In the genomic region with DNA sequence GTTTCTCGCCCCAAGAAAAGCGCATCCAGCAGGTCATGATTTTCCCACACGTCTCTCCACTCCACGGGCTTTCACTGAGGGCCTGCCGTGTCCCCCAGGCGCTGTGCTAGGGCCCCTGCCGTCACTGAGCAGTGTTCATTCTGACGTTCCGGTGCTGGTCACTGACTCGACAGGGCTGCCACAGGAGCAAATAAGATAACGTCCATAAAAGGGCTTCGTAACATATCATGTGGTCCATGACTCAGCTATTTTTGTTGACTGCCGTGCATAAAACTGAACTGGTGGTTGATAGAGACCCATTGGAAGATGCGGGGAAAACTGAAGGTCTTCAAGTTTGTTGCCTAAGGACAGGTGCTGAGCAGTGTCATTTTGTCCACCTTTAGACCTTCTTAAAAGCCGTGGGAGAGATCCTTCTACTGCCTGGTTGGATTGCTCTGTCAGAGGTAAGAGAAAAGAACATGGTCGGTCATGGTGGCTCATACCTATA, we compare ENCODE assay signal across 15 cellular contexts. TPM values are rescaled to one million over a fixed set of nuclear protein-coding genes. Genes with fewer than 3 reads are reported as not detected.
DNase-seq lines count a peak whose midpoint lies in the region; ATAC-seq and TF ChIP-seq lines count a peak whose summit lies in the region.
"Had no signal": no experiment of that assay in that cellular context is flagged by ENCODE, and none has a peak within 500 bp of the region (broad histone marks: within the 10 kb centered on the region; RNA-seq: fewer than 3 reads in every experiment).

No MANE protein-coding gene starts in this region.

- no TSS peak for BruUV-seq in PC-9 (replicated peaks; lab: Mats Ljungman, UMichigan)

- intact Hi-C loops in left ventricle myocardium inferior (cut with micrococcal nuclease), result no loop called here
- intact Hi-C loops in left cardiac atrium (cut with DNase I), result no loop called here
- intact Hi-C loops in PC-9 (cut with micrococcal nuclease; ENCODE audit: unreplicated experiment), result no loop called here
- intact Hi-C loops in lower lobe of right lung (cut with DNase I), result no loop called here

- CTCF ChIA-PET in PC-9 (lab: Charles Lee), result no interaction called here

- H3K4me2 ChIP-seq in PC-9, result 0 out of 2 replicates have a peak overlapping the region, but pooled peaks have one; percentile 16
- H3K4me2 ChIP-seq: SK-N-SH had no signal

- H3K27me3 ChIP-seq in left ventricle myocardium inferior (ENCODE audit: low read depth) (no peaks in the 10 kb centered on the region), PC-9 (ENCODE audit: insufficient read depth, low read depth) (peaks cover 67% of the 10 kb centered on the region), lower lobe of right lung (ENCODE audit: low read depth) (no peaks in the 10 kb centered on the region)

- H2AFZ ChIP-seq in PC-9, result no peak overlapping the region

- peaks cover 2% of the 10 kb centered on the region for H3K36me3 Mint-ChIP-seq in chondrocyte (ENCODE audit: low read depth)

- H3K27ac Mint-ChIP-seq in chondrocyte (ENCODE audit: unreplicated experiment), result no peak overlapping the region

- H3K9me3 Mint-ChIP-seq in chondrocyte (ENCODE audit: low read depth), result no peaks in the 10 kb centered on the region

- no peaks in the 10 kb centered on the region for H3K27me3 Mint-ChIP-seq in chondrocyte (ENCODE audit: low read depth)

- peak overlapping the region; percentile 44 for H3K27ac ChIP-seq in left ventricle myocardium inferior (replicated peaks)
- H3K27ac ChIP-seq in PC-9, result no peak overlapping the region
- H3K27ac ChIP-seq in lower lobe of right lung, result no peak overlapping the region

- peaks cover 44% of the 10 kb centered on the region for H3K4me1 ChIP-seq in left ventricle myocardium inferior
- H3K4me1 ChIP-seq in PC-9 (replicated peaks; ENCODE audit: insufficient read depth), result no peaks in the 10 kb centered on the region
- peaks cover 16% of the 10 kb centered on the region for H3K4me1 ChIP-seq in lower lobe of right lung

- DNase-seq in left ventricle myocardium inferior (no peak), left cardiac atrium (no peak), PC-9 (no peak), lower lobe of right lung (peak; percentile 26), chondrocyte (ENCODE audit: low spot score) (no peak)
- DNase-seq in activated CD4-positive, alpha-beta T cell treated with anti-CD3 and anti-CD28 coated beads for 1 hour, result no peak
- DNase-seq: DMS79 treated with DMSO at 0.1 percent for 48 hours, NCI-H1092, NCI-H146, NCI-H2081 treated with DMSO at 0.1 percent for 48 hours, SHP77, SK-N-SH had no signal

- ATAC-seq in left cardiac atrium (no peak), lower lobe of right lung (no peak), HG02852 (IDR thresholded peaks at IDR 0.05; ENCODE audit: unreplicated experiment) (no peak)

- H3K4me3 Mint-ChIP-seq in chondrocyte (ENCODE audit: unreplicated experiment), result no peak overlapping the region
- H3K4me3 Mint-ChIP-seq: CD14-positive monocyte had no signal

- H3K4me1 Mint-ChIP-seq in chondrocyte (ENCODE audit: low read depth), result no peaks in the 10 kb centered on the region

- H4K20me1 ChIP-seq in PC-9 (ENCODE audit: insufficient read depth), result no peaks in the 10 kb centered on the region

- H3K4me3 ChIP-seq in left ventricle myocardium inferior (no peak overlapping the region), PC-9 (no peak overlapping the region), lower lobe of right lung (no peak overlapping the region)

- H3K36me3 ChIP-seq in left ventricle myocardium inferior (peaks cover 63% of the 10 kb centered on the region), PC-9 (ENCODE audit: low read depth) (no peaks in the 10 kb centered on the region), lower lobe of right lung (peaks cover 38% of the 10 kb centered on the region)

- H3K9me2 ChIP-seq in PC-9 (ENCODE audit: insufficient read depth), result no peaks in the 10 kb centered on the region
- H3K9me2 ChIP-seq: SK-N-SH had no signal

- H3K9me3 ChIP-seq in left ventricle myocardium inferior (replicated peaks) (no peaks in the 10 kb centered on the region), PC-9 (ENCODE audit: insufficient read depth, low read depth) (no peaks in the 10 kb centered on the region), lower lobe of right lung (no peaks in the 10 kb centered on the region)
- H3K9me3 ChIP-seq: SK-N-SH had no signal

- POLR2A ChIA-PET in PC-9 (lab: Charles Lee; ENCODE audit: unreplicated experiment), result no interaction called here

- H3K79me2 ChIP-seq in PC-9 (ENCODE audit: low read depth), result no peaks in the 10 kb centered on the region

- TF ChIP-seq CTCF in left ventricle myocardium inferior (IDR thresholded peaks at IDR 0.05; ENCODE audit: borderline replicate concordance) (no peak), PC-9 (conservative IDR thresholded peaks at IDR 0.05) (no peak), lower lobe of right lung (IDR thresholded peaks at IDR 0.05) (no peak), chondrocyte (IDR thresholded peaks at IDR 0.05) (no peak)

- H3F3A ChIP-seq in PC-9 (ENCODE audit: insufficient read depth, low read depth), result no peaks in the 10 kb centered on the region

RNA-seq across cellular contexts. Expression of gene ADGRD1, which starts 46.3 kb away (rescaled TPM):
- total RNA-seq in left ventricle myocardium inferior, result 99.5 TPM
- 100 to 1,000 TPM; 143 to 254 TPM for total RNA-seq in left cardiac atrium
- total RNA-seq in PC-9 (2021), result not detected in 2 replicates
- total RNA-seq in lower lobe of right lung, result 108 TPM
- 1.7 to 4.7 TPM (median 3.5 TPM) in 3 replicates for total RNA-seq in chondrocyte
- total RNA-seq: M059J had no signal

Comparison
In these comparisons a context has a peak if more than half of its experiments do, and no peak if none do; other contexts are left out.
1. RNA of gene ADGRD1, which starts 46.3 kb away (total RNA-seq): 143 to 254 TPM in left cardiac atrium, 108 TPM in lower lobe of right lung (single experiment) and 99.5 TPM in left ventricle myocardium inferior (single experiment); 1.7 to 4.7 TPM in chondrocyte and not detected in PC-9; every median in the first group is over 10 times any median in the second.